ENCODE assay signal across 8 cellular contexts in the genomic region with DNA sequence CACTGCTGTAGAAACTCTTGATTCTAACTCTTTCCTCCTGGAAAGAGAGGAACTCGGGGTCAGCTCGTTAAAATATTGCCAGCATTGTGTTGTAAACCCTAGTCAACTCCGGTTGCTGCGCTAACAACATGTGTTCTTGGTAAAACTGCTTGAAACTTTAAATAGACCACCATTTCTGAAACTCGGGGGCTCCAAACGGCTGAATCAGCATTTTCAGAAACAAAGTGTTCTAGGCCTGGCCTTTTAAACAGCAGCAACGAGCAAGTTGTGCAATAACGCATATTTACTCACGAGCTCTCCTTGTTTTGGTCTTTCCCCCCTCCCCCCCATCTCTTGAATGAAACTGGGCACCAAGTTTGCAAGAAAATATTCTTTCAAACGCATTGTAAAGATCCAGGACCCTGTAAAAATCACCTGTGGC. TPM values are rescaled to one million over a fixed set of nuclear protein-coding genes. Genes with fewer than 3 reads are reported as not detected.
DNase-seq lines count a peak whose midpoint lies in the region; ATAC-seq, FAIRE-seq and TF ChIP-seq lines count a peak whose summit lies in the region.

No MANE protein-coding gene starts in this region.

- POLR2A ChIA-PET in HepG2 (lab: Yijun Ruan, JAX), result no interaction called here

- in situ Hi-C loops in astrocyte of the cerebellum (cut with HindIII; ENCODE audit: low sequenced_read_pairs), result no loop called here
- in situ Hi-C loops in HepG2 (cut with HindIII; ENCODE audit: extremely low pct_ligation_motif_present, low pct_unique_long_range_greater_than_20kb), result no loop called here

- ATAC-seq in activated naive CD4-positive, alpha-beta T cell treated with anti-CD3 and anti-CD28 coated beads, Interleukin-2, amount 50 U/mL, for 72 hours, result no peak
- no peak for ATAC-seq in HepG2
- no peak for ATAC-seq in upper lobe of left lung (ENCODE audit: low FRiP score in 2 of 2)
- ATAC-seq in HG02885 (IDR thresholded peaks at IDR 0.05; ENCODE audit: poor library complexity, unreplicated experiment), result no peak

- peak overlapping the region; percentile 37; the same call in 1 of the 2 replicates for H3K9ac ChIP-seq in HepG2 (ENCODE audit: insufficient read depth, low read depth, low read length)

- H3K27me3 ChIP-seq in HepG2 (ENCODE audit: control insufficient read depth in 1 of 2, insufficient read depth in 2 of 2, low read length in 2 of 2) (peaks cover 2 to 30% of the 10 kb centered on the region in 2 experiments; a peak in 4 of 5 replicates), upper lobe of left lung (no peaks in the 10 kb centered on the region)

- no peak overlapping the region for H3K27ac ChIP-seq in HepG2 (ENCODE audit: extremely low read length, insufficient read depth, low read length)
- peak overlapping the region; percentile 65 to 89 (median 77) for H3K27ac ChIP-seq in upper lobe of left lung

- peak overlapping the region; percentile 57 for H3K4me3 ChIP-seq in astrocyte of the cerebellum (ENCODE audit: low read depth, low read length)
- H3K4me3 ChIP-seq in HepG2 (replicated peaks in 1 of 3; ENCODE audit: insufficient read depth in 1 of 3, low read depth in 2 of 3, low read length in 3 of 3), result peak overlapping the region; percentile 45 to 76 (median 70)
- H3K4me3 ChIP-seq in upper lobe of left lung, result peak overlapping the region; percentile 67 to 79 (median 76)

- no peaks in the 10 kb centered on the region for H3K9me3 Mint-ChIP-seq in activated naive CD4-positive, alpha-beta T cell treated with anti-CD3 and anti-CD28 coated beads, Interleukin-2, amount 50 U/mL, for 24 hours
- H3K9me3 Mint-ChIP-seq in activated naive CD4-positive, alpha-beta T cell treated with anti-CD3 and anti-CD28 coated beads, Interleukin-2, amount 50 U/mL, for 72 hours, result peaks cover 0 to 6% of the 10 kb centered on the region in 2 donors

- H3K36me3 Mint-ChIP-seq in activated naive CD4-positive, alpha-beta T cell treated with anti-CD3 and anti-CD28 coated beads, Interleukin-2, amount 50 U/mL, for 24 hours, result no peaks in the 10 kb centered on the region
- H3K36me3 Mint-ChIP-seq in activated naive CD4-positive, alpha-beta T cell treated with anti-CD3 and anti-CD28 coated beads, Interleukin-2, amount 50 U/mL, for 72 hours, result peaks cover 11 to 16% of the 10 kb centered on the region in 2 donors

- no peak for TF ChIP-seq EP300 in HepG2 (IDR thresholded peaks at IDR 0.05; ENCODE audit: low read depth in 2 of 2, low read length in 2 of 2)
- no peak for TF ChIP-seq EP300 in HepG2 (CRISPR knock-in tag; IDR thresholded peaks at IDR 0.05; ENCODE audit: borderline replicate concordance)
- no peak for TF ChIP-seq EP300 in upper lobe of left lung (IDR thresholded peaks at IDR 0.05)

- CTCF ChIA-PET in HepG2 (lab: Yijun Ruan, JAX; ENCODE audit: low intra/inter-chr PET ratio, low total read pairs), result no interaction called here

- 22% methylated on average over 10 of the region's 10 CpGs for WGBS in HepG2 (ENCODE audit: low lambda C conversion rate)
- 7 to 11% methylated on average over 10 of the region's 10 CpGs for WGBS in upper lobe of left lung, 2 donors

- TSS peak; percentile 63 for BruUV-seq in HepG2 (replicated peaks; lab: Mats Ljungman, UMichigan)

- H3K4me3 Mint-ChIP-seq in activated naive CD4-positive, alpha-beta T cell treated with anti-CD3 and anti-CD28 coated beads, Interleukin-2, amount 50 U/mL, for 24 hours, result peak overlapping the region; percentile 87

- no peak for DNase-seq in activated naive CD4-positive, alpha-beta T cell treated with anti-CD3 and anti-CD28 coated beads, Interleukin-2, amount 50 U/mL, for 72 hours (ENCODE audit: low spot score in 2 of 2)
- DNase-seq in astrocyte of the cerebellum (ENCODE audit: low read depth), result no peak
- DNase-seq in HepG2 (ENCODE audit: low spot score), result peak; percentile 20
- no peak for DNase-seq in upper lobe of left lung
- no peak for DNase-seq in iPS-NIHi7 (ENCODE audit: extremely low spot score)
- no peak for DNase-seq in effector CD8-positive, alpha-beta T cell (lab: John Stamatoyannopoulos, UW)

- FAIRE-seq in HepG2 (lab: Jason Lieb, UNC), result no peak

- intact Hi-C loops in HepG2 (cut with micrococcal nuclease; ENCODE audit: unreplicated experiment), result loop anchor here (2.0 to 5.0 kb wide), 2 partner anchors 75 to 95 kb away; no protein-coding TSS in a partner anchor

- peaks cover 3% of the 10 kb centered on the region for H3K79me2 ChIP-seq in HepG2 (ENCODE audit: insufficient read depth, low read length)

- H3K27me3 Mint-ChIP-seq in activated naive CD4-positive, alpha-beta T cell treated with anti-CD3 and anti-CD28 coated beads, Interleukin-2, amount 50 U/mL, for 24 hours, result peaks cover 15% of the 10 kb centered on the region

- TF ChIP-seq POLR2A in HepG2 (IDR thresholded peaks at IDR 0.05; ENCODE audit: insufficient read depth in 1 of 2, low read depth in 2 of 2, low read length in 2 of 2) (no peak), upper lobe of left lung (IDR thresholded peaks at IDR 0.05) (no peak)

- no peaks in the 10 kb centered on the region for H3K36me3 ChIP-seq in HepG2 (replicated peaks in 1 of 2; ENCODE audit: control insufficient read depth in 1 of 2, insufficient read depth in 2 of 2, low read length in 2 of 2)
- no peaks in the 10 kb centered on the region for H3K36me3 ChIP-seq in upper lobe of left lung

- peaks cover 14% of the 10 kb centered on the region for H3K4me1 Mint-ChIP-seq in activated naive CD4-positive, alpha-beta T cell treated with anti-CD3 and anti-CD28 coated beads, Interleukin-2, amount 50 U/mL, for 24 hours

- peaks cover 18% of the 10 kb centered on the region for H3K4me1 ChIP-seq in HepG2 (ENCODE audit: insufficient read depth, low read length)
- H3K4me1 ChIP-seq in upper lobe of left lung, result peaks cover 10 to 28% (median 25%) of the 10 kb centered on the region in 4 donors

- H2AFZ ChIP-seq in HepG2 (ENCODE audit: low read length), result no peak overlapping the region

- peak overlapping the region; percentile 72 for H3K4me2 ChIP-seq in HepG2 (ENCODE audit: low read depth, low read length)

- no peak for TF ChIP-seq RAD21 in HepG2 (CRISPR knock-in tag; IDR thresholded peaks at IDR 0.05)

- H3K27ac Mint-ChIP-seq in activated naive CD4-positive, alpha-beta T cell treated with anti-CD3 and anti-CD28 coated beads, Interleukin-2, amount 50 U/mL, for 24 hours, result peak overlapping the region; percentile 81
- no peak overlapping the region for H3K27ac Mint-ChIP-seq in activated naive CD4-positive, alpha-beta T cell treated with anti-CD3 and anti-CD28 coated beads, Interleukin-2, amount 50 U/mL, for 72 hours

- peaks cover 13% of the 10 kb centered on the region for H3K9me3 ChIP-seq in HepG2 (ENCODE audit: low read length)
- no peaks in the 10 kb centered on the region for H3K9me3 ChIP-seq in upper lobe of left lung

- H4K20me1 ChIP-seq in HepG2 (ENCODE audit: insufficient read depth, low read length), result 0 out of 2 replicates have a peak, but pooled peaks cover 4% of the 10 kb centered on the region

- TF ChIP-seq CTCF in astrocyte of the cerebellum (IDR thresholded peaks at IDR 0.05; ENCODE audit: low read depth, low read length, missing control alignments) (no peak), HepG2 (CRISPR knock-in tag; IDR thresholded peaks at IDR 0.05) (no peak), upper lobe of left lung (IDR thresholded peaks at IDR 0.05) (no peak)

TF ChIP-seq in HepG2, 621 proteins besides CTCF, POLR2A, EP300 and RAD21 (continues in another document):
- TF ChIP-seq HDAC1 (CRISPR knock-in tag; IDR thresholded peaks at IDR 0.05) (no peak), ZNF891 (CRISPR knock-in tag; IDR thresholded peaks at IDR 0.05) (no peak)

RNA-seq across cellular contexts. Expression of gene GRB10, which starts 9.2 kb away (rescaled TPM):
- total RNA-seq in activated naive CD4-positive, alpha-beta T cell treated with anti-CD3 and anti-CD28 coated beads, Interleukin-2, amount 50 U/mL, for 72 hours, result 1 to 10 TPM; 2.6 to 6.6 TPM
- total RNA-seq in HepG2 (2016; rRNA removed; fragmentation: Illumina TruSeq; extraction: Trizol) (6.8 and 8.3 TPM in 2 replicates), upper lobe of left lung (10 to 100 TPM; 32.8 to 92.2 (median 46.5) TPM)
- 5.3 and 6.7 TPM in 2 replicates for total RNA-seq in HepG2 (2016; cell fraction: cytosol; rRNA removed; fragmentation: Illumina TruSeq; extraction: Trizol; ENCODE audit: low read depth)
- 6.0 and 6.8 TPM in 2 replicates for total RNA-seq in HepG2 (2016; cell fraction: insoluble cytoplasmic fraction; rRNA removed; fragmentation: Illumina TruSeq; extraction: Trizol)
- total RNA-seq in HepG2 (2016; cell fraction: membrane; rRNA removed; fragmentation: Illumina TruSeq; extraction: Trizol), result 5.8 and 7.2 TPM in 2 replicates
- total RNA-seq in HepG2 (2016; cell fraction: nucleus; rRNA removed; fragmentation: Illumina TruSeq; extraction: Trizol), result 9.6 and 9.8 TPM in 2 replicates
- polyA plus RNA-seq in HepG2 (2011; rRNA removed), result 4.0 and 5.6 TPM in 2 replicates
- polyA plus RNA-seq in HepG2 (2011; cell fraction: cytosol; rRNA removed), result 3.2 and 4.2 TPM in 2 replicates
- 10.8 and 14.7 TPM in 2 replicates for polyA plus RNA-seq in HepG2 (2011; cell fraction: nucleus; rRNA removed)
- 5.0 and 10.6 TPM in 2 replicates for polyA plus RNA-seq in HepG2 (2012)
- 2.0 and 2.5 TPM in 2 replicates for polyA plus RNA-seq in HepG2 (2016; cell fraction: cytosol; fragmentation: Illumina TruSeq; extraction: Trizol; ENCODE audit: low read depth)
- 5.9 and 7.3 TPM in 2 replicates for polyA plus RNA-seq in HepG2 (2016; cell fraction: insoluble cytoplasmic fraction; fragmentation: Illumina TruSeq; extraction: Trizol; ENCODE audit: low read depth)
- 3.6 and 4.4 TPM in 2 replicates for polyA plus RNA-seq in HepG2 (2016; cell fraction: membrane; fragmentation: Illumina TruSeq; extraction: Trizol; ENCODE audit: low read depth)
- 13.4 and 14.4 TPM in 2 replicates for polyA plus RNA-seq in HepG2 (2016; cell fraction: nucleus; fragmentation: Illumina TruSeq; extraction: Trizol; ENCODE audit: insufficient read depth, low read depth)
- polyA minus RNA-seq in HepG2 (2011; rRNA and poly(A)+ RNA removed; ENCODE audit: low replicate concordance), result 14.7 and 40.4 TPM in 2 replicates
- 7.3 and 9.2 TPM in 2 replicates for polyA minus RNA-seq in HepG2 (2011; cell fraction: cytosol; rRNA and poly(A)+ RNA removed)
- polyA minus RNA-seq in HepG2 (2011; cell fraction: nucleus; rRNA and poly(A)+ RNA removed), result 26.9 and 31.1 TPM in 2 replicates
